In the genomic region with DNA sequence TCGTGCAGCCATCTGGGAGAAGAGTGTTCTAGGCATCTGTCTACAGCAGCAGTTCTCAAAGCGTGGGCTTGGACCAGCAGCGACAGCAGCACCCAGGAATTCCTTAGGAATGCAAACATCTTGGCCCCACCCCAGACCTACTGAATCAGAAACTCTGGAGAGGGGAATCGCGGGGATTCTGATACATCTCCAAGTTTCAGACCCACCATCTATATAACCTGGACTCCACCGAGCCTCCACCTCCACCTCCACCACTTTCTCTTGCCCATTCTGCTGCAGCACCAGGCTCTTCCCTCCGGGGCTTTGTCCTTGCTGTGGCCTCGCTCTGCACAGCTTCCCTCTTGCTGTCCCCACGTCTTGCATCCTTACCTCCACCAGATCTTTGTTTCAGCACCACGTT, we compare ENCODE assay signal across 19 cellular contexts.
DNase-seq lines count a peak whose midpoint lies in the region; ATAC-seq and TF ChIP-seq lines count a peak whose summit lies in the region.
"Had no signal": no experiment of that assay in that cellular context is flagged by ENCODE, and none has a peak within 500 bp of the region (broad histone marks: within the 10 kb centered on the region; RNA-seq: fewer than 3 reads in every experiment).

No MANE protein-coding gene starts in this region.

- H3K9me3 ChIP-seq in GM23248 (ENCODE audit: low read depth) (no peaks in the 10 kb centered on the region), RWPE2 (ENCODE audit: severe bottlenecking) (no peaks in the 10 kb centered on the region), right atrium auricular region (no peaks in the 10 kb centered on the region)
- H3K9me3 ChIP-seq: upper lobe of left lung had no signal

- H3K27ac Mint-ChIP-seq in progenitor cell of endocrine pancreas: no peak overlapping the region
- H3K27ac Mint-ChIP-seq: activated CD8-positive, alpha-beta T cell treated with anti-CD3 and anti-CD28 coated beads, Interleukin-2, amount 10 ng/mL, durations not matched to agents 7 days and 5 days; naive thymus-derived CD4-positive, alpha-beta T cell had no signal

- H3K9me3 Mint-ChIP-seq in progenitor cell of endocrine pancreas (ENCODE audit: low read depth): no peaks in the 10 kb centered on the region
- H3K9me3 Mint-ChIP-seq: IgD-negative memory B cell; naive thymus-derived CD4-positive, alpha-beta T cell had no signal

- peak overlapping the region; percentile 39; the same call in 1 of the 2 replicates for H2AFZ ChIP-seq in GM23248

- in situ Hi-C loops in GM23248 (cut with MboI): no loop called here

- peaks cover 4% of the 10 kb centered on the region for H3K4me1 Mint-ChIP-seq in progenitor cell of endocrine pancreas (ENCODE audit: low read depth)
- H3K4me1 Mint-ChIP-seq: IgD-negative memory B cell had no signal

- DNase-seq in A172 (ENCODE audit: low spot score) (peak; percentile 45), GM23248 (peak; percentile 83), RWPE2 (ENCODE audit: low spot score) (no peak), hepatic stellate cell (ENCODE audit: low spot score) (peak; percentile 19), progenitor cell of endocrine pancreas (ENCODE audit: low spot score, unreplicated experiment) (no peak), right atrium auricular region (ENCODE audit: low spot score) (no peak), foreskin keratinocyte (no peak)
- DNase-seq: activated CD8-positive, alpha-beta T cell treated with anti-CD3 and anti-CD28 coated beads, Interleukin-2, amount 10 ng/mL, durations not matched to agents 7 days and 5 days; central memory CD4-positive, alpha-beta T cell; effector CD8-positive, alpha-beta T cell; naive thymus-derived CD4-positive, alpha-beta T cell; NCI-H1092; NCI-H774; stimulated activated naive CD8-positive, alpha-beta T cell treated with anti-CD3 and anti-CD28 coated beads, Interleukin-15, Interleukin-2, amounts not matched to agents 100 U/mL and 50 U/mL, for 24 hours; SW 1271; upper lobe of left lung; WERI-Rb-1 had no signal

- no peaks in the 10 kb centered on the region for H4K20me1 ChIP-seq in GM23248 (ENCODE audit: insufficient read depth)

- H3K36me3 ChIP-seq in GM23248 (ENCODE audit: low read depth) (no peaks in the 10 kb centered on the region), RWPE2 (ENCODE audit: low read depth) (no peaks in the 10 kb centered on the region), right atrium auricular region (no peaks in the 10 kb centered on the region)
- H3K36me3 ChIP-seq: upper lobe of left lung, WERI-Rb-1 had no signal

- H3F3A ChIP-seq in GM23248 (ENCODE audit: insufficient read depth): no peaks in the 10 kb centered on the region

- WGBS in GM23248 (ENCODE audit: low coverage in 1 of 2, low lambda C conversion rate in 2 of 2, missing lambda C conversion rate in 2 of 2), 2 experiments: 29 to 34% methylated on average over 10 of the region's 10 CpGs

- H3K4me3 ChIP-seq in GM23248 (peak overlapping the region; percentile 41), RWPE2 (ENCODE audit: severe bottlenecking) (no peak overlapping the region), right atrium auricular region (no peak overlapping the region)
- H3K4me3 ChIP-seq: upper lobe of left lung had no signal

- peak overlapping the region; percentile 71 for H3K4me2 ChIP-seq in GM23248 (ENCODE audit: unreplicated experiment)

- peaks cover 3% of the 10 kb centered on the region for H3K27me3 ChIP-seq in GM23248 (replicated peaks; ENCODE audit: insufficient read depth)
- no peaks in the 10 kb centered on the region for H3K27me3 ChIP-seq in RWPE2 (ENCODE audit: insufficient read depth, poor library complexity, severe bottlenecking)
- no peaks in the 10 kb centered on the region for H3K27me3 ChIP-seq in right atrium auricular region
- peaks cover 4% of the 10 kb centered on the region for H3K27me3 ChIP-seq in foreskin keratinocyte
- H3K27me3 ChIP-seq: upper lobe of left lung had no signal

- ATAC-seq in RWPE2 (ENCODE audit: low read depth) (peak; percentile 56), GM18511 (IDR thresholded peaks at IDR 0.05; ENCODE audit: unreplicated experiment) (no peak), foreskin keratinocyte (no peak)
- ATAC-seq: activated CD8-positive, alpha-beta T cell treated with anti-CD3 and anti-CD28 coated beads, Interleukin-2, amount 10 ng/mL, durations not matched to agents 7 days and 5 days; naive thymus-derived CD4-positive, alpha-beta T cell; stimulated activated naive CD8-positive, alpha-beta T cell treated with anti-CD3 and anti-CD28 coated beads, Interleukin-15, Interleukin-2, amounts not matched to agents 100 U/mL and 50 U/mL, for 24 hours had no signal

- H3K79me2 ChIP-seq in GM23248 (ENCODE audit: insufficient read depth): no peaks in the 10 kb centered on the region

- H3K9ac ChIP-seq in GM23248: no peak overlapping the region

- no peak for TF ChIP-seq CTCF in RWPE2 (IDR thresholded peaks at IDR 0.05; ENCODE audit: poor library complexity, severe bottlenecking)
- no peak for TF ChIP-seq CTCF in progenitor cell of endocrine pancreas (IDR thresholded peaks at IDR 0.05; ENCODE audit: unreplicated experiment)
- TF ChIP-seq CTCF in right atrium auricular region (IDR thresholded peaks at IDR 0.05): no peak
- TF ChIP-seq CTCF in foreskin keratinocyte (conservative IDR thresholded peaks at IDR 0.05): no peak

- H3K27ac ChIP-seq in GM23248 (no peak overlapping the region), RWPE2 (ENCODE audit: poor library complexity, severe bottlenecking) (no peak overlapping the region), right atrium auricular region (no peak overlapping the region), foreskin keratinocyte (no peak overlapping the region)
- H3K27ac ChIP-seq: upper lobe of left lung, WERI-Rb-1 had no signal

- H3K36me3 Mint-ChIP-seq in progenitor cell of endocrine pancreas (ENCODE audit: insufficient read depth): no peaks in the 10 kb centered on the region
- H3K36me3 Mint-ChIP-seq: naive thymus-derived CD4-positive, alpha-beta T cell had no signal

- H3K27me3 Mint-ChIP-seq in progenitor cell of endocrine pancreas: peaks cover under 1% of the 10 kb centered on the region

- no peaks in the 10 kb centered on the region for H3K9me2 ChIP-seq in GM23248 (ENCODE audit: insufficient read depth)

- no peaks in the 10 kb centered on the region for H3K4me1 ChIP-seq in GM23248 (ENCODE audit: insufficient read depth)
- H3K4me1 ChIP-seq in RWPE2 (ENCODE audit: insufficient read depth, poor library complexity, severe bottlenecking): no peaks in the 10 kb centered on the region
- no peaks in the 10 kb centered on the region for H3K4me1 ChIP-seq in right atrium auricular region
- no peaks in the 10 kb centered on the region for H3K4me1 ChIP-seq in foreskin keratinocyte
- H3K4me1 ChIP-seq: upper lobe of left lung had no signal

- H3K4me3 Mint-ChIP-seq in progenitor cell of endocrine pancreas (ENCODE audit: low read depth): no peak overlapping the region
- H3K4me3 Mint-ChIP-seq: activated CD8-positive, alpha-beta T cell treated with anti-CD3 and anti-CD28 coated beads, Interleukin-2, amount 10 ng/mL, durations not matched to agents 7 days and 5 days; IgD-negative memory B cell; naive thymus-derived CD4-positive, alpha-beta T cell had no signal

Comparison
In these comparisons a context has a peak if more than half of its experiments do, and no peak if none do; other contexts are left out.
1. DNase-seq: peak in A172 (single experiment), GM23248 (single experiment) and hepatic stellate cell (single experiment); none in RWPE2 (single experiment), progenitor cell of endocrine pancreas (single experiment), right atrium auricular region (single experiment) and foreskin keratinocyte (0 of 2).